Comparison of ENCODE assay signal across 7 cellular contexts in the genomic region with DNA sequence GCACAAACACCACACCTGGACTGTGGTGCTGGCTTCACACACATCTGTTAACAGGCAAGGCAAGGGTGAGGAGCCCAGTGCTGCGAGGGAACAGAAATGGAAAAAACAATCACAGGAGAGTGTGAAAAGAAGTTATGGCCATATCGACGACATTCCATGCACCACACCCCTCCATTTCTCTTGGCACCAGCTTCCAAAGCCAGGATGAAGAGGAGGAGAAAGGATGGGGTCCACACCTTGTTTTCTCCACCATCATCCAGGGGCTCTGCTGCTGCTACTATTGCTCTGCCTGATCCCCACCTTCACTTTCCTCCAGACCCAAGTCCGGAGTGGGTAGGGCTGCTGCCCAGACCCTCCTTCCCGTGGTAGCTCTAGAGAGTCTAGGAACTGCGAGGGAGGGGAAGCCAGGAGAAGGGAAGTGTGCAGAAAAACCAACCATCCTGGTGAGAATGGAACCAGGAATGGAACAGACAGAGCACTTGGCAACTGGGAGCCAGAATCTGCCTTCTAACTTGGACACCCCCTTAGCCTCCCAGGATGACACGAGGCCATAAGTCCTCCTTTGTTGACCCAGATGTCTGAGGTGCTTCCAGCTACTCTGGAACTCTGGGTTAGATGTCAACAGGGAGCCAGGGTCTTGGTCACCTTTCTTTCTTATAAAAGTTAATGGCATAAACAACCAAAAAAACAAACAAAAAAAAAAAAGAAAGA. TPM values are rescaled to one million over a fixed set of nuclear protein-coding genes. Genes with fewer than 3 reads are reported as not detected.
DNase-seq lines count a peak whose midpoint lies in the region; ATAC-seq, FAIRE-seq and TF ChIP-seq lines count a peak whose summit lies in the region.
"Had no signal": no experiment of that assay in that cellular context is flagged by ENCODE, and none has a peak within 500 bp of the region (broad histone marks: within the 10 kb centered on the region; RNA-seq: fewer than 3 reads in every experiment).

No MANE protein-coding gene starts in this region.

- H3K36me3 ChIP-seq in GM12878 (ENCODE audit: control insufficient read depth in 2 of 2, insufficient read depth in 2 of 2, low read length in 1 of 2) (no peaks in the 10 kb centered on the region; a peak in 1 of 4 replicates), osteoblast (ENCODE audit: insufficient read depth, low read length) (peaks cover 35% of the 10 kb centered on the region)

- BruUV-seq in GM12878 (replicated peaks; lab: Mats Ljungman, UMichigan) = no TSS peak

- intact Hi-C loops in activated CD4-positive, alpha-beta T cell treated with anti-CD3 and anti-CD28 coated beads for 36 hours (cut with DNase I, micrococcal nuclease) = loop anchor here (5.0 kb wide), 2 partner anchors 51 to 579 kb away; partner anchors contain the start of genes NUFIP2 (in 1 of the 2), SDF2 (in 1 of the 2) and SUPT6H (in 1 of the 2)
- intact Hi-C loops in GM12878 (cut with micrococcal nuclease; ENCODE audit: unreplicated experiment) = loop anchor here (10.0 kb wide), 1 partner anchor 158 kb away; the partner anchor contains the start of gene UNC119

- no peak for DNase-seq in activated CD4-positive, alpha-beta T cell treated with anti-CD3 and anti-CD28 coated beads for 36 hours
- DNase-seq in activated CD4-positive, alpha-beta T cell treated with anti-CD3 and anti-CD28 coated beads for 48 hours = no peak
- no peak for DNase-seq in GM12878 (ENCODE audit: low read depth, low spot score)
- peak; percentile 75 for DNase-seq in osteoblast (ENCODE audit: insufficient read length, low spot score, missing footprints)
- no peak for DNase-seq in NCI-H2029 (lab: John Stamatoyannopoulos, UW)
- DNase-seq: PC-3 had no signal

- H3K9me3 Mint-ChIP-seq in activated CD4-positive, alpha-beta T cell treated with anti-CD3 and anti-CD28 coated beads for 36 hours (ENCODE audit: low read depth) = no peaks in the 10 kb centered on the region

- SMC1A ChIA-PET in GM12878 (lab: Charles Lee; ENCODE audit: uncharacterized antibody, unreplicated experiment) = interaction anchor here (1.2 to 2.6 kb wide), 7 partner anchors 7 to 69 kb away, joined by 3 to 13 read pairs (median 4); partner anchors contain the start of genes NEK8, RPL23A, SDF2 and SUPT6H

- no peaks in the 10 kb centered on the region for H4K20me1 ChIP-seq in GM12878 (ENCODE audit: control insufficient read depth, insufficient read depth)
- peaks cover 30% of the 10 kb centered on the region for H4K20me1 ChIP-seq in osteoblast (ENCODE audit: insufficient read depth, low read length)

- CTCF ChIA-PET in activated CD4-positive, alpha-beta T cell treated with anti-CD3 and anti-CD28 coated beads for 36 hours (lab: Charles Lee) = interaction anchor here (1.5 to 2.9 kb wide), 4 partner anchors 15 to 69 kb away, joined by 5 to 19 read pairs (median 10); partner anchors contain the start of genes BLTP2, NEK8, SDF2 and SUPT6H
- CTCF ChIA-PET in GM12878 (lab: Yijun Ruan, JAX) = interaction anchor here (0.5 to 3.1 kb wide), 9 partner anchors 14 to 252 kb away, joined by 3 to 18 read pairs (median 5); partner anchors contain the start of gene TLCD1

- TF ChIP-seq CTCF in GM12878 (IDR thresholded peaks at IDR 0.05 in 2 of 3, conservative IDR thresholded peaks at IDR 0.05 in 1 of 3; ENCODE audit: control insufficient read depth in 2 of 3, extremely low read depth in 1 of 3, insufficient read depth in 1 of 3, low read depth in 3 of 3, low read length in 3 of 3) = no peak
- no peak for TF ChIP-seq CTCF in osteoblast (IDR thresholded peaks at IDR 0.05; ENCODE audit: extremely low read depth, low read depth, low read length)

- FAIRE-seq in GM12878 (lab: Jason Lieb, UNC) = no peak

- H3K4me1 ChIP-seq in GM12878 (ENCODE audit: control insufficient read depth, insufficient read depth, low read length) = peaks cover 9% of the 10 kb centered on the region
- H3K4me1 ChIP-seq in osteoblast (ENCODE audit: insufficient read depth, low read length) = peaks cover 33% of the 10 kb centered on the region

- no peaks in the 10 kb centered on the region for H3K27me3 ChIP-seq in GM12878 (replicated peaks in 1 of 2; ENCODE audit: control insufficient read depth in 2 of 2, insufficient read depth in 2 of 2, low read length in 1 of 2)
- no peaks in the 10 kb centered on the region for H3K27me3 ChIP-seq in osteoblast (ENCODE audit: insufficient read depth, low read length)

- H3K27ac ChIP-seq in GM12878 (ENCODE audit: control insufficient read depth, insufficient read depth) (no peak overlapping the region), osteoblast (ENCODE audit: low read depth, low read length) (no peak overlapping the region)

- RAD21 ChIA-PET in GM12878 (lab: Charles Lee; ENCODE audit: unreplicated experiment) = interaction anchor here (0.8 to 3.4 kb wide), 3 partner anchors 12 to 68 kb away, joined by 3 to 20 read pairs (median 5); partner anchors contain the start of genes BLTP2 and TLCD1

- peaks cover 17% of the 10 kb centered on the region for H3K27me3 Mint-ChIP-seq in activated CD4-positive, alpha-beta T cell treated with anti-CD3 and anti-CD28 coated beads for 36 hours

- POLR2A ChIA-PET in activated CD4-positive, alpha-beta T cell treated with anti-CD3 and anti-CD28 coated beads for 36 hours (lab: Charles Lee) = interaction anchor here (0.5 to 1.2 kb wide), 4 partner anchors 12 to 66 kb away, joined by 3 to 9 read pairs (median 4); partner anchors contain the start of gene TLCD1
- POLR2A ChIA-PET in GM12878 (lab: Charles Lee) = interaction anchor here (0.7 to 3.5 kb wide), 9 partner anchors 7 to 180 kb away, joined by 3 to 29 read pairs (median 10); partner anchors contain the start of genes ALDOC, BLTP2, RPL23A and SDF2

- no peak overlapping the region for H3K9ac ChIP-seq in GM12878 (ENCODE audit: control insufficient read depth, insufficient read depth, low read length)

- in situ Hi-C loops in GM12878 (cut with MboI) = no loop called here

- no peak overlapping the region for H3K4me2 ChIP-seq in GM12878 (ENCODE audit: control insufficient read depth, insufficient read depth)
- peak overlapping the region; percentile 93 for H3K4me2 ChIP-seq in osteoblast (ENCODE audit: insufficient read depth, low read length)

- ATAC-seq in activated CD4-positive, alpha-beta T cell treated with anti-CD3 and anti-CD28 coated beads for 36 hours = no peak
- no peak for ATAC-seq in GM12878
- ATAC-seq in HG03521 (IDR thresholded peaks at IDR 0.05; ENCODE audit: unreplicated experiment) = no peak
- ATAC-seq: PC-3 had no signal

- H3K9me3 ChIP-seq in GM12878 (replicated peaks; ENCODE audit: control insufficient read depth, insufficient read depth, low read length) (no peaks in the 10 kb centered on the region), osteoblast (ENCODE audit: low read depth, low read length) (no peaks in the 10 kb centered on the region)

- no peak for TF ChIP-seq POLR2A in GM12878 (IDR thresholded peaks at IDR 0.05; ENCODE audit: low read depth, low read length)

- no peak for TF ChIP-seq EP300 in GM12878 (IDR thresholded peaks at IDR 0.05; ENCODE audit: borderline replicate concordance in 1 of 2, control insufficient read depth in 1 of 2, low read depth in 2 of 2, low read length in 2 of 2)

- H3K27ac Mint-ChIP-seq in activated CD4-positive, alpha-beta T cell treated with anti-CD3 and anti-CD28 coated beads for 36 hours = no peak overlapping the region

- TF ChIP-seq RAD21 in GM12878 (IDR thresholded peaks at IDR 0.05; ENCODE audit: insufficient read depth, low read depth, low read length) = no peak

- H3K36me3 Mint-ChIP-seq in activated CD4-positive, alpha-beta T cell treated with anti-CD3 and anti-CD28 coated beads for 36 hours (ENCODE audit: low read depth) = no peaks in the 10 kb centered on the region

- no peaks in the 10 kb centered on the region for H3K79me2 ChIP-seq in GM12878 (ENCODE audit: control insufficient read depth, insufficient read depth, low read length)
- peaks cover 28% of the 10 kb centered on the region for H3K79me2 ChIP-seq in osteoblast (ENCODE audit: insufficient read depth, low read length)

- WGBS in GM12878 (ENCODE audit: insufficient coverage, insufficient replicate concordance, low lambda C conversion rate, missing lambda C conversion rate) = 81% methylated on average over 7 of the region's 7 CpGs

- peaks cover 19% of the 10 kb centered on the region for H3K4me1 Mint-ChIP-seq in activated CD4-positive, alpha-beta T cell treated with anti-CD3 and anti-CD28 coated beads for 36 hours

- peak overlapping the region; percentile 80 for H3K4me3 Mint-ChIP-seq in activated CD4-positive, alpha-beta T cell treated with anti-CD3 and anti-CD28 coated beads for 36 hours

- H3K4me3 ChIP-seq in GM12878 (no peak overlapping the region), osteoblast (ENCODE audit: insufficient read depth, low read length) (no peak overlapping the region)

- H2AFZ ChIP-seq in GM12878 (ENCODE audit: control insufficient read depth, low read depth, low read length) (peak overlapping the region; percentile 57), osteoblast (ENCODE audit: low read length) (no peak overlapping the region)

RNA-seq across cellular contexts. Expression of gene PROCA1, which starts 1.2 kb away (rescaled TPM):
- 1 to 10 TPM; 4.0 to 4.5 TPM for total RNA-seq in activated CD4-positive, alpha-beta T cell treated with anti-CD3 and anti-CD28 coated beads for 36 hours
- total RNA-seq in GM12878 (2013; cell fraction: nucleolus; rRNA removed) = 6.2 and 8.9 TPM in 2 replicates
- total RNA-seq in GM12878 (2014; rRNA removed) (1.1 and 1.5 TPM in 2 replicates), GM12878 (2014; rRNA removed; fragmentation: Illumina TruSeq; extraction: Trizol) (1.5 and 2.6 TPM in 2 replicates), GM12878 (2021) (1.5 and 2.4 TPM in 2 replicates), osteoblast (0.36 and 0.88 TPM in 2 replicates)
- 0.93 TPM for polyA plus RNA-seq in GM12878 (2011; ENCODE audit: low read depth)
- polyA plus RNA-seq in GM12878 (2011; rRNA removed) (0.99 and 1.4 TPM in 2 replicates), GM12878 (2014; fragmentation: Illumina TruSeq; extraction: Trizol) (1.2 and 2.0 TPM in 2 replicates), GM12878 (2014; fragmentation: Nextera tagmentation; extraction: Ambion mirVana) (under 1 TPM; 0.35 to 0.40 TPM), GM12878 (2014; rRNA removed) (2.1 and 4.8 TPM in 2 replicates), GM12878 (2016; fragmentation: Nextera tagmentation; extraction: Ambion mirVana) (under 1 TPM; 0.59 to 0.83 TPM)
- polyA plus RNA-seq in GM12878 (2011; cell fraction: cytosol; rRNA removed) = 1.1 and 1.5 TPM in 2 replicates
- 6.8 and 8.9 TPM in 2 replicates for polyA plus RNA-seq in GM12878 (2011; cell fraction: nucleus; rRNA removed)
- polyA plus RNA-seq in GM12878 (2012) = 2.0 and 2.4 TPM in 2 replicates
- polyA minus RNA-seq in GM12878 (2011; rRNA and poly(A)+ RNA removed) = 0.73 and 0.82 TPM in 2 replicates
- not detected in 2 replicates for polyA minus RNA-seq in GM12878 (2011; cell fraction: cytosol; rRNA and poly(A)+ RNA removed)
- polyA minus RNA-seq in GM12878 (2011; cell fraction: nucleus; rRNA and poly(A)+ RNA removed) = 1.2 and 2.1 TPM in 2 replicates

RNA-seq across cellular contexts. Expression of gene RAB34, which starts 4.8 kb away (rescaled TPM):
- total RNA-seq in activated CD4-positive, alpha-beta T cell treated with anti-CD3 and anti-CD28 coated beads for 36 hours = 10 to 100 TPM; 13.6 to 17.4 TPM
- total RNA-seq in GM12878 (2013; cell fraction: nucleolus; rRNA removed) = 10.7 and 13.3 TPM in 2 replicates
- 40.2 and 46.4 TPM in 2 replicates for total RNA-seq in GM12878 (2014; rRNA removed)
- 24.2 and 26.9 TPM in 2 replicates for total RNA-seq in GM12878 (2014; rRNA removed; fragmentation: Illumina TruSeq; extraction: Trizol)
- 28.8 and 33.0 TPM in 2 replicates for total RNA-seq in GM12878 (2021)
- 16.5 TPM for polyA plus RNA-seq in GM12878 (2011; ENCODE audit: low read depth)
- polyA plus RNA-seq in GM12878 (2011; rRNA removed) = 0.16 and 0.37 TPM in 2 replicates
- 0.23 and 0.31 TPM in 2 replicates for polyA plus RNA-seq in GM12878 (2011; cell fraction: cytosol; rRNA removed)
- polyA plus RNA-seq in GM12878 (2011; cell fraction: nucleus; rRNA removed) = 0.69 and 0.75 TPM in 2 replicates
- polyA plus RNA-seq in GM12878 (2012) = 13.1 and 17.7 TPM in 2 replicates
- polyA plus RNA-seq in GM12878 (2014; fragmentation: Illumina TruSeq; extraction: Trizol) = 35.7 and 39.0 TPM in 2 replicates
- 10 to 100 TPM; 14.4 to 32.6 TPM for polyA plus RNA-seq in GM12878 (2014; fragmentation: Nextera tagmentation; extraction: Ambion mirVana)
- 37.5 and 47.7 TPM in 2 replicates for polyA plus RNA-seq in GM12878 (2014; rRNA removed)
- polyA plus RNA-seq in GM12878 (2016; fragmentation: Nextera tagmentation; extraction: Ambion mirVana) = 10 to 100 TPM; 30.9 to 37.4 TPM
- polyA minus RNA-seq in GM12878 (2011; rRNA and poly(A)+ RNA removed) = not detected in 2 replicates
- 4.1 and 4.9 TPM in 2 replicates for polyA minus RNA-seq in GM12878 (2011; cell fraction: cytosol; rRNA and poly(A)+ RNA removed)
- polyA minus RNA-seq in GM12878 (2011; cell fraction: nucleus; rRNA and poly(A)+ RNA removed) = 0.48 and 0.86 TPM in 2 replicates
- 176 and 186 TPM in 2 replicates for total RNA-seq in osteoblast

RNA-seq across cellular contexts. Expression of gene RPL23A, which starts 6.9 kb away (rescaled TPM):
- 1,000 to 10,000 TPM; 2,164 to 2,505 TPM for total RNA-seq in activated CD4-positive, alpha-beta T cell treated with anti-CD3 and anti-CD28 coated beads for 36 hours
- total RNA-seq in GM12878 (2013; cell fraction: nucleolus; rRNA removed) = 169 and 204 TPM in 2 replicates
- total RNA-seq in GM12878 (2014; rRNA removed) (1,231 and 1,339 TPM in 2 replicates), GM12878 (2014; rRNA removed; fragmentation: Illumina TruSeq; extraction: Trizol) (1,926 and 2,065 TPM in 2 replicates), GM12878 (2021) (2,908 and 3,018 TPM in 2 replicates), osteoblast (428 and 494 TPM in 2 replicates)
- polyA plus RNA-seq in GM12878 (2011; ENCODE audit: low read depth) = 6,212 TPM
- polyA plus RNA-seq in GM12878 (2011; rRNA removed) (2,740 and 3,357 TPM in 2 replicates), GM12878 (2014; fragmentation: Illumina TruSeq; extraction: Trizol) (1,904 and 2,135 TPM in 2 replicates), GM12878 (2014; fragmentation: Nextera tagmentation; extraction: Ambion mirVana) (over 10,000 TPM in 1 of 2 experiments, 1,000 to 10,000 TPM in 1; 8,970 to 10,319 TPM), GM12878 (2014; rRNA removed) (1,318 and 1,377 TPM in 2 replicates), GM12878 (2016; fragmentation: Nextera tagmentation; extraction: Ambion mirVana) (1,000 to 10,000 TPM; 2,984 to 3,180 TPM)
- 779 and 1,073 TPM in 2 replicates for polyA plus RNA-seq in GM12878 (2011; cell fraction: cytosol; rRNA removed)
- polyA plus RNA-seq in GM12878 (2011; cell fraction: nucleus; rRNA removed) = 561 and 573 TPM in 2 replicates
- 4,003 and 4,409 TPM in 2 replicates for polyA plus RNA-seq in GM12878 (2012)
- 1,547 and 2,710 TPM in 2 replicates for polyA minus RNA-seq in GM12878 (2011; rRNA and poly(A)+ RNA removed)
- 624 and 701 TPM in 2 replicates for polyA minus RNA-seq in GM12878 (2011; cell fraction: cytosol; rRNA and poly(A)+ RNA removed)
- 176 and 252 TPM in 2 replicates for polyA minus RNA-seq in GM12878 (2011; cell fraction: nucleus; rRNA and poly(A)+ RNA removed)

RNA-seq across cellular contexts. Expression of gene TLCD1, which starts 13.2 kb away (rescaled TPM):
- total RNA-seq in activated CD4-positive, alpha-beta T cell treated with anti-CD3 and anti-CD28 coated beads for 36 hours = 1 to 10 TPM; 8.5 to 8.7 TPM
- 1.9 and 4.3 TPM in 2 replicates for total RNA-seq in GM12878 (2013; cell fraction: nucleolus; rRNA removed)
- total RNA-seq in GM12878 (2014; rRNA removed) (8.6 and 10.6 TPM in 2 replicates), GM12878 (2014; rRNA removed; fragmentation: Illumina TruSeq; extraction: Trizol) (7.2 and 7.6 TPM in 2 replicates), GM12878 (2021) (7.3 and 7.6 TPM in 2 replicates), osteoblast (3.2 and 4.0 TPM in 2 replicates)
- polyA plus RNA-seq in GM12878 (2011; ENCODE audit: low read depth) = 3.3 TPM
- polyA plus RNA-seq in GM12878 (2011; rRNA removed) (2.1 and 4.0 TPM in 2 replicates), GM12878 (2014; fragmentation: Illumina TruSeq; extraction: Trizol) (7.8 TPM in 2 replicates), GM12878 (2014; fragmentation: Nextera tagmentation; extraction: Ambion mirVana) (1 to 10 TPM; 2.9 to 7.1 TPM), GM12878 (2014; rRNA removed) (13.6 and 14.6 TPM in 2 replicates), GM12878 (2016; fragmentation: Nextera tagmentation; extraction: Ambion mirVana) (10 to 100 TPM; 14.9 to 19.8 TPM)
- 4.1 and 4.2 TPM in 2 replicates for polyA plus RNA-seq in GM12878 (2011; cell fraction: cytosol; rRNA removed)
- 5.1 and 5.7 TPM in 2 replicates for polyA plus RNA-seq in GM12878 (2011; cell fraction: nucleus; rRNA removed)
- 5.3 and 8.7 TPM in 2 replicates for polyA plus RNA-seq in GM12878 (2012)
- 5.4 and 5.5 TPM in 2 replicates for polyA minus RNA-seq in GM12878 (2011; rRNA and poly(A)+ RNA removed)
- 2.8 and 5.5 TPM in 2 replicates for polyA minus RNA-seq in GM12878 (2011; cell fraction: cytosol; rRNA and poly(A)+ RNA removed)
- polyA minus RNA-seq in GM12878 (2011; cell fraction: nucleus; rRNA and poly(A)+ RNA removed) = 4.8 and 6.9 TPM in 2 replicates

RNA-seq across cellular contexts. Expression of gene NEK8, which starts 15.7 kb away (rescaled TPM):
- total RNA-seq in activated CD4-positive, alpha-beta T cell treated with anti-CD3 and anti-CD28 coated beads for 36 hours = 1 to 10 TPM; 3.8 to 4.0 TPM
- total RNA-seq in GM12878 (2013; cell fraction: nucleolus; rRNA removed) = 22.0 and 27.2 TPM in 2 replicates
- total RNA-seq in GM12878 (2014; rRNA removed) = 8.8 and 10.5 TPM in 2 replicates
- 6.0 and 6.7 TPM in 2 replicates for total RNA-seq in GM12878 (2014; rRNA removed; fragmentation: Illumina TruSeq; extraction: Trizol)
- 10.1 and 11.0 TPM in 2 replicates for total RNA-seq in GM12878 (2021)
- 6.5 TPM for polyA plus RNA-seq in GM12878 (2011; ENCODE audit: low read depth)
- polyA plus RNA-seq in GM12878 (2011; rRNA removed) = 7.9 and 13.2 TPM in 2 replicates
- 16.7 and 21.7 TPM in 2 replicates for polyA plus RNA-seq in GM12878 (2011; cell fraction: cytosol; rRNA removed)
- 24.8 and 26.2 TPM in 2 replicates for polyA plus RNA-seq in GM12878 (2011; cell fraction: nucleus; rRNA removed)
- polyA plus RNA-seq in GM12878 (2012) = 8.7 and 9.6 TPM in 2 replicates
- polyA plus RNA-seq in GM12878 (2014; fragmentation: Illumina TruSeq; extraction: Trizol) = 7.5 and 8.5 TPM in 2 replicates
- 1 to 10 TPM; 2.3 to 2.9 TPM for polyA plus RNA-seq in GM12878 (2014; fragmentation: Nextera tagmentation; extraction: Ambion mirVana)
- 14.3 and 15.1 TPM in 2 replicates for polyA plus RNA-seq in GM12878 (2014; rRNA removed)
- polyA plus RNA-seq in GM12878 (2016; fragmentation: Nextera tagmentation; extraction: Ambion mirVana) = 10 to 100 TPM; 11.2 to 13.9 TPM
- polyA minus RNA-seq in GM12878 (2011; rRNA and poly(A)+ RNA removed) = 14.9 and 20.8 TPM in 2 replicates
- 4.0 and 4.4 TPM in 2 replicates for polyA minus RNA-seq in GM12878 (2011; cell fraction: cytosol; rRNA and poly(A)+ RNA removed)
- polyA minus RNA-seq in GM12878 (2011; cell fraction: nucleus; rRNA and poly(A)+ RNA removed) = 11.1 and 21.9 TPM in 2 replicates
- total RNA-seq in osteoblast = 6.2 and 7.2 TPM in 2 replicates
